In the genomic region with DNA sequence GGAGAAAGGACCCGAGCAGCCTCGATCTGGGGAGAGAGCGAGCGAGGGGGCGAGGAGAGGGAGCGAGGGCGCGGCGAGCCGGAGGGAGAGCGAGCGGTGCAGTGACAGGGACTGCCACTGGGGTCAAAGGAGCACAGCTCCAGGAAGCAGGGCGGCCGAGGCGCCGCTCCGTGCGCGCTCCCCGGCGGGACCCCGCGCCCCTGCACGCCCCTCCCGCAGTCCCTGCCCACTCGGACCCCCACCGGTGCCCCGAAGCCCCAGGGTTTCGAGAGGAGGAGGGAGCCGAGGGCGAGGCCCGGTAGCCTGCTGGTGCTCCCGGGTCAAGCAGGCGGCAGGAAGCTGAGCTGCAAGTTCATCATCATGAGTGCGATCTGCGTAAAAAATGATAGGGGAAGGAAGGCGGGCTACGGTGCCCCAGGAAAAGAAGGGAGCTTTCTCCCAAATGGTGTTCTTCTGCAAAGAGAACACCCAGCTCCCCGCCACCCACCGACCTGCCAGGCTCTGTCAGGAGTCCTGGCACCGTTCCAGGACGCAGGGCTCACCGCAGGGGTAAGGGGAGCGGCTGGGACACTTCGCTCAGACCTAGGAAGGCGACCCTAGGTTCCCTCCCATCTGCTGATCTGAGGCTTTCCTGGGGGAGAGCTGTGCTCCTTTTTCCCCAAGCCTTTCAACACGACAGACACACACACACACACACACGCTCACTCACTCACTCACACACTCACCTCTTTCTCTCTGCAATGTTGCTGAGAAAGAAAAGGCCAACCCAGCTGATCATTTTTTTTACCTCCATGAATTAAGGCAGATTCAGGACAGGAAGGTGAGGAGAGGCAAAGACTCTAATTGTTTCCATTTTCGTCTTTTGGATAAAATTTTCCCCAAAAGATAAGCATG, we compare ENCODE assay signal across 7 cellular contexts. TPM values are rescaled to one million over a fixed set of nuclear protein-coding genes. Genes with fewer than 3 reads are reported as not detected.
DNase-seq lines count a peak whose midpoint lies in the region; ATAC-seq and TF ChIP-seq lines count a peak whose summit lies in the region.

A gene with protein sequence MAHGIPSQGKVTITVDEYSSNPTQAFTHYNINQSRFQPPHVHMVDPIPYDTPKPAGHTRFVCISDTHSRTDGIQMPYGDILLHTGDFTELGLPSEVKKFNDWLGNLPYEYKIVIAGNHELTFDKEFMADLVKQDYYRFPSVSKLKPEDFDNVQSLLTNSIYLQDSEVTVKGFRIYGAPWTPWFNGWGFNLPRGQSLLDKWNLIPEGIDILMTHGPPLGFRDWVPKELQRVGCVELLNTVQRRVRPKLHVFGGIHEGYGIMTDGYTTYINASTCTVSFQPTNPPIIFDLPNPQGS (minus strand): TSS at position 103 of the 894 bp plus-strand sequence. CDS start 5,980 bp downstream, outside the sequence.

- intact Hi-C loops in heart left ventricle (cut with DNase I) (loop anchor here (5.0 to 10.0 kb wide), 16 partner anchors 102 to 331 kb away; no protein-coding TSS in a partner anchor), posterior vena cava (cut with DNase I) (no loop called here)

- TF ChIP-seq POLR2A in heart left ventricle (IDR thresholded peaks at IDR 0.05): no peak

- ATAC-seq in GM21390 (IDR thresholded peaks at IDR 0.05; ENCODE audit: unreplicated experiment) (peak; percentile 92), heart left ventricle (peak; percentile 40 to 91 (median 82))
- ATAC-seq in activated T-cell treated with anti-CD3 and anti-CD28 coated beads, Interleukin-2, amount 50 U/mL, for 4 hours: peak; percentile 80 to 85

- H3K27ac ChIP-seq in HUES6 (ENCODE audit: low read depth, low read length) (no peak within 1 kb of the TSS), heart left ventricle (peak within 1 kb of the TSS; percentile 83 to 95 (median 88))

- H3K4me1 ChIP-seq in HUES6 (ENCODE audit: control insufficient read depth, insufficient read depth, low read length) (peaks cover 7% of the 10 kb centered on the region), heart left ventricle (peaks cover 0 to 22% (median 4%) of the 10 kb centered on the region in 12 donors)

- H3K4me3 Mint-ChIP-seq in activated T-cell treated with anti-CD3 and anti-CD28 coated beads, Interleukin-2, amount 50 U/mL, for 4 hours: peak within 1 kb of the TSS; percentile 51

- H3K27me3 Mint-ChIP-seq in activated T-cell treated with anti-CD3 and anti-CD28 coated beads, Interleukin-2, amount 50 U/mL, for 4 hours (ENCODE audit: low read depth): peaks cover 42% of the 10 kb centered on the region

- TF ChIP-seq CTCF in GM12873 (IDR thresholded peaks at IDR 0.05; ENCODE audit: insufficient read depth, low read depth, low read length, missing control alignments) (peak; percentile 66), heart left ventricle (IDR thresholded peaks at IDR 0.05) (peak; percentile 25 to 67 (median 52))

- H3K4me1 Mint-ChIP-seq in activated T-cell treated with anti-CD3 and anti-CD28 coated beads, Interleukin-2, amount 50 U/mL, for 4 hours (ENCODE audit: low read depth): peaks cover 1% of the 10 kb centered on the region

- 4 to 18% (median 8%) methylated on average over 14 to 49 of the region's 49 CpGs for WGBS in heart left ventricle, 4 donors

- H3K9me3 Mint-ChIP-seq in activated T-cell treated with anti-CD3 and anti-CD28 coated beads, Interleukin-2, amount 50 U/mL, for 4 hours: no peaks in the 10 kb centered on the region

- H3K9me3 ChIP-seq in HUES6 (ENCODE audit: control insufficient read depth, insufficient read depth, low read depth, low read length): no peaks in the 10 kb centered on the region
- no peaks in the 10 kb centered on the region for H3K9me3 ChIP-seq in heart left ventricle

- H3K36me3 Mint-ChIP-seq in activated T-cell treated with anti-CD3 and anti-CD28 coated beads, Interleukin-2, amount 50 U/mL, for 4 hours (ENCODE audit: insufficient read depth): no peaks in the 10 kb centered on the region

- no peaks in the 10 kb centered on the region for H3K36me3 ChIP-seq in HUES6 (ENCODE audit: control insufficient read depth, insufficient read depth, low read length)
- no peaks in the 10 kb centered on the region for H3K36me3 ChIP-seq in heart left ventricle

- no peak for DNase-seq in activated T-cell treated with anti-CD3 and anti-CD28 coated beads, Interleukin-2, amount 50 U/mL, for 4 hours
- peak; percentile 53 to 75 (median 61) for DNase-seq in heart left ventricle
- DNase-seq in posterior vena cava (ENCODE audit: low spot score): peak; percentile 83
- DNase-seq in central memory CD4-positive, alpha-beta T cell: no peak

- H3K9ac ChIP-seq in HUES6 (ENCODE audit: low read length): peak within 1 kb of the TSS; percentile 73

- peaks cover 52% of the 10 kb centered on the region for H3K27me3 ChIP-seq in HUES6 (ENCODE audit: control insufficient read depth, insufficient read depth, low read length)
- peaks cover 0 to 34% (median 0%) of the 10 kb centered on the region in 9 donors for H3K27me3 ChIP-seq in heart left ventricle

- peak within 1 kb of the TSS; percentile 78 for H3K4me3 ChIP-seq in HUES6 (ENCODE audit: low read depth, low read length)
- H3K4me3 ChIP-seq in heart left ventricle: peak within 1 kb of the TSS; percentile 64 to 97 (median 88)

RNA-seq across cellular contexts. Expression of the gene that starts here (rescaled TPM):
- total RNA-seq in activated T-cell treated with anti-CD3 and anti-CD28 coated beads, Interleukin-2, amount 50 U/mL, for 4 hours: under 1 TPM; 0.05 to 0.38 (median 0.26) TPM
- total RNA-seq in heart left ventricle (10 to 100 TPM in 2 of 9 donors, 1 to 10 TPM in 7; 4.6 to 14.3 (median 9.7) TPM), posterior vena cava (10 to 100 TPM in 1 of 2 donors, 1 to 10 TPM in 1; 5.5 to 11.1 TPM)
- 1 to 10 TPM; 2.7 to 3.7 TPM for polyA plus RNA-seq in heart left ventricle

Comparison
In these comparisons a context has a peak if more than half of its experiments do, and no peak if none do; other contexts are left out.
1. RNA of the gene that starts here (total RNA-seq): 5.5 to 11.1 TPM in posterior vena cava and 4.6 to 14.3 TPM in heart left ventricle; 0.05 to 0.38 TPM in activated T-cell treated with anti-CD3 and anti-CD28 coated beads, Interleukin-2, amount 50 U/mL, for 4 hours; every median in the first group is over 4 times any median in the second.
2. Peak in ATAC-seq in activated T-cell treated with anti-CD3 and anti-CD28 coated beads, Interleukin-2, amount 50 U/mL, for 4 hours; RNA of the gene not detected or under 1 TPM.
3. DNase-seq: peak in heart left ventricle (5 of 5) and posterior vena cava (single experiment); none in activated T-cell treated with anti-CD3 and anti-CD28 coated beads, Interleukin-2, amount 50 U/mL, for 4 hours (single experiment) and central memory CD4-positive, alpha-beta T cell (single experiment).
4. intact Hi-C loops: an anchor here in heart left ventricle (5.0 to 10.0 kb wide); none called in posterior vena cava.
5. Peak in every context shown above with its lines, with median percentiles within 50 percentile points of each other: ATAC-seq.